27 cellular contexts compared by ENCODE assay signal in genomic region chr9:2199999-2200796, GRCh38.
DNase-seq lines count a peak whose midpoint lies in the region; ATAC-seq and TF ChIP-seq lines count a peak whose summit lies in the region.
"Had no signal": no experiment of that assay in that cellular context is flagged by ENCODE, and none has a peak within 500 bp of the region (broad histone marks: within the 10 kb centered on the region; RNA-seq: fewer than 3 reads in every experiment).

No MANE protein-coding gene starts in this region.

- H3K36me3 ChIP-seq in HUES6 (ENCODE audit: control insufficient read depth, insufficient read depth, low read length) (peaks cover 3% of the 10 kb centered on the region), mesendoderm (ENCODE audit: control insufficient read depth, insufficient read depth, low read length) (no peaks in the 10 kb centered on the region)
- H3K36me3 ChIP-seq: WERI-Rb-1 had no signal

- H2BK5ac ChIP-seq in mesendoderm (ENCODE audit: low read length), result no peak overlapping the region

- TF ChIP-seq CTCF in GM10248 (IDR thresholded peaks at IDR 0.05; ENCODE audit: control extremely low read depth, extremely low read depth, low read depth, missing control alignments), result no peak

- H3K79me1 ChIP-seq in mesendoderm (ENCODE audit: low read length), result no peaks in the 10 kb centered on the region

- H3K27me3 Mint-ChIP-seq in activated T-helper 17 cell treated with anti-CD3 and anti-CD28 coated beads, Interleukin-2, amount 50 U/mL, for 72 hours, result no peaks in the 10 kb centered on the region
- H3K27me3 Mint-ChIP-seq: dendritic cell treated with granulocyte-macrophage colony-stimulating factor and Interleukin-4, amounts not matched to agents 40 ng/mL and 50 ng/mL, for 4 days had no signal

- no peak overlapping the region for H3K23ac ChIP-seq in mesendoderm (ENCODE audit: low read length)

- no peak overlapping the region for H2BK15ac ChIP-seq in mesendoderm (replicated peaks; ENCODE audit: low read depth)

- H3K27me3 ChIP-seq in HUES6 (ENCODE audit: control insufficient read depth, insufficient read depth, low read length), result no peaks in the 10 kb centered on the region
- H3K27me3 ChIP-seq in mesendoderm (ENCODE audit: insufficient read depth, low read length, poor library complexity), result no peaks in the 10 kb centered on the region
- H3K27me3 ChIP-seq: stomach, tibial nerve had no signal

- H3K36me3 Mint-ChIP-seq in activated T-helper 17 cell treated with anti-CD3 and anti-CD28 coated beads, Interleukin-2, amount 50 U/mL, for 72 hours (ENCODE audit: low read depth), result peaks cover 58% of the 10 kb centered on the region

- no peak overlapping the region for H3K18ac ChIP-seq in mesendoderm (ENCODE audit: low read length)

- DNase-seq in DMS 273 (lab: John Stamatoyannopoulos, UW; ENCODE audit: unreplicated experiment) (peak; percentile 8), DMS 273 treated with DMSO at 0.1 percent for 48 hours (lab: John Stamatoyannopoulos, UW) (no peak), mesendoderm (peak; percentile 42), GM10248 (ENCODE audit: extremely low spot score) (no peak)
- DNase-seq: activated gamma-delta T cell treated with Interleukin-2 at 50 U/mL for 16 hours; amniotic stem cell; caudate nucleus; head of caudate nucleus; immature natural killer cell; mucosa of descending colon; NCI-H1105 treated with DMSO at 0.1 percent for 48 hours; NCI-H2107; NCI-H524; nephron progenitor cell; right cardiac atrium; stimulated activated CD4-positive, alpha-beta T cell treated with anti-CD3 and anti-CD28 coated beads, Interleukin-12 subunit alpha, Interleukin-12 subunit beta, amount 100 ng/mL, for 4 hours; stomach; WERI-Rb-1 had no signal

- no peak overlapping the region for H2AK5ac ChIP-seq in mesendoderm (ENCODE audit: low read length)

- CTCF ChIA-PET in GM10248 (lab: Yijun Ruan, JAX), result no interaction called here

- peaks cover 33% of the 10 kb centered on the region for H3K9me3 ChIP-seq in HUES6 (ENCODE audit: control insufficient read depth, insufficient read depth, low read depth, low read length)
- H3K9me3 ChIP-seq: mucosa of descending colon had no signal

- H3K4me1 ChIP-seq in HUES6 (ENCODE audit: control insufficient read depth, insufficient read depth, low read length), result no peaks in the 10 kb centered on the region; the same call in 1 of the 2 replicates
- no peaks in the 10 kb centered on the region for H3K4me1 ChIP-seq in mesendoderm (ENCODE audit: control insufficient read depth, low read depth, low read length)
- H3K4me1 ChIP-seq: parathyroid adenoma, stomach, tibial nerve had no signal

- H3K9ac ChIP-seq in HUES6 (ENCODE audit: low read length), result no peak overlapping the region
- no peak overlapping the region for H3K9ac ChIP-seq in mesendoderm (ENCODE audit: low read length)
- H3K9ac ChIP-seq: parathyroid adenoma had no signal

- H4K5ac ChIP-seq in mesendoderm (ENCODE audit: low read length), result no peak overlapping the region

- H2BK120ac ChIP-seq in mesendoderm (ENCODE audit: low read depth, low read length), result no peak overlapping the region

- WGBS in mesendoderm (ENCODE audit: extremely low coverage, insufficient coverage, low lambda C conversion rate), result no CpG with 5 or more reads among the region's 7 CpGs

- no peak overlapping the region for H3K4me2 ChIP-seq in mesendoderm (ENCODE audit: low read length)

- POLR2A ChIA-PET in GM10248 (lab: Yijun Ruan, JAX), result no interaction called here

- no peak overlapping the region for H3K56ac ChIP-seq in mesendoderm (ENCODE audit: low read length)

- H3K4ac ChIP-seq in mesendoderm (ENCODE audit: low read depth, low read length), result no peak overlapping the region

- H3K27ac ChIP-seq in HUES6 (ENCODE audit: low read depth, low read length) (peak overlapping the region; percentile 65; the same call in 1 of the 2 replicates), mesendoderm (ENCODE audit: low read depth, low read length) (no peak overlapping the region)
- H3K27ac ChIP-seq: 22Rv1, parathyroid adenoma, stomach, tibial nerve, WERI-Rb-1 had no signal

- H3K9me3 Mint-ChIP-seq in activated T-helper 17 cell treated with anti-CD3 and anti-CD28 coated beads, Interleukin-2, amount 50 U/mL, for 72 hours, result peaks cover 8% of the 10 kb centered on the region
- H3K9me3 Mint-ChIP-seq: immature natural killer cell had no signal

- H3K4me3 ChIP-seq in HUES6 (ENCODE audit: low read depth, low read length), result peak overlapping the region; percentile 33; the same call in 1 of the 2 replicates
- no peak overlapping the region for H3K4me3 ChIP-seq in mesendoderm (ENCODE audit: low read length)
- H3K4me3 ChIP-seq: mucosa of descending colon, stomach, tibial nerve had no signal

- no peak overlapping the region for H3K4me3 Mint-ChIP-seq in activated T-helper 17 cell treated with anti-CD3 and anti-CD28 coated beads, Interleukin-2, amount 50 U/mL, for 72 hours
- H3K4me3 Mint-ChIP-seq: dendritic cell treated with granulocyte-macrophage colony-stimulating factor and Interleukin-4, amounts not matched to agents 40 ng/mL and 50 ng/mL, for 4 days; immature natural killer cell; nephron progenitor cell had no signal

- peak overlapping the region; percentile 49 for H3K27ac Mint-ChIP-seq in activated T-helper 17 cell treated with anti-CD3 and anti-CD28 coated beads, Interleukin-2, amount 50 U/mL, for 72 hours
- H3K27ac Mint-ChIP-seq: dendritic cell treated with granulocyte-macrophage colony-stimulating factor and Interleukin-4, amounts not matched to agents 40 ng/mL and 50 ng/mL, for 4 days; nephron progenitor cell had no signal

- no peak overlapping the region for H4K8ac ChIP-seq in mesendoderm (ENCODE audit: low read depth, low read length)

- no peaks in the 10 kb centered on the region for H3K79me2 ChIP-seq in mesendoderm (ENCODE audit: control insufficient read depth, insufficient read depth, low read length)
- H3K79me2 ChIP-seq: parathyroid adenoma had no signal

- H3K4me1 Mint-ChIP-seq in activated T-helper 17 cell treated with anti-CD3 and anti-CD28 coated beads, Interleukin-2, amount 50 U/mL, for 72 hours, result peaks cover 7% of the 10 kb centered on the region
- H3K4me1 Mint-ChIP-seq: immature natural killer cell, nephron progenitor cell had no signal

- no peak for ATAC-seq in activated T-helper 17 cell treated with anti-CD3 and anti-CD28 coated beads, Interleukin-2, amount 50 U/mL, for 72 hours (replicated peaks)
- ATAC-seq in GM21423 (IDR thresholded peaks at IDR 0.05; ENCODE audit: unreplicated experiment) (no peak), GM21717 (IDR thresholded peaks at IDR 0.05; ENCODE audit: unreplicated experiment) (no peak)
- ATAC-seq: left lobe of liver, mucosa of descending colon, right cardiac atrium had no signal

Comparison
In these comparisons a context has a peak if more than half of its experiments do, and no peak if none do; other contexts are left out.
1. DNase-seq: peak in DMS 273 (single experiment) and mesendoderm (single experiment); none in DMS 273 treated with DMSO at 0.1 percent for 48 hours (single experiment) and GM10248 (single experiment).